In genomic region chr15:33284336-33284735, GRCh38 we compare ENCODE assay signal across 26 cellular contexts. TPM values are rescaled to one million over a fixed set of nuclear protein-coding genes. Genes with fewer than 3 reads are reported as not detected.
A peak's percentile ranks its signal among the peaks of the same experiment; 100 is the strongest.
DNase-seq lines count a peak whose midpoint lies in the region; FAIRE-seq and TF ChIP-seq lines count a peak whose summit lies in the region.
"Had no signal": no experiment of that assay in that cellular context is flagged by ENCODE, and none has a peak within 500 bp of the region (broad histone marks: within the 10 kb centered on the region; RNA-seq: fewer than 3 reads in every experiment).

No MANE protein-coding gene starts in this region.

- DNase-seq in NCI-H2029 (lab: John Stamatoyannopoulos, UW) (peak; percentile 78), mammary epithelial cell (peak; percentile 42), fibroblast of mammary gland (ENCODE audit: low read depth) (peak; percentile 11), substantia nigra (lab: John Stamatoyannopoulos, UW) (no peak), chondrocyte (ENCODE audit: low spot score) (no peak), GM19239 (ENCODE audit: insufficient read length, low spot score) (no peak), glomerular visceral epithelial cell (ENCODE audit: extremely low spot score) (no peak)
- DNase-seq: AML-193; CD4-positive, alpha-beta T cell; DMS53; HFFc6; KBM-7; MM.1S; NCI-H2227 treated with DMSO at 0.1 percent for 48 hours; NCI-H526 treated with DMSO at 0.1 percent for 48 hours; OCI-M1; SK-N-SH had no signal

- no peaks in the 10 kb centered on the region for H3K36me3 Mint-ChIP-seq in chondrocyte (ENCODE audit: low read depth)

- dilution Hi-C loops in mammary epithelial cell (cut with HindIII; ENCODE audit: low sequenced_read_pairs), result no loop called here

- H4K20me1 ChIP-seq in mammary epithelial cell (ENCODE audit: insufficient read depth, low read length), result no peaks in the 10 kb centered on the region
- H4K20me1 ChIP-seq: BLaER1 treated with 17β-estradiol and CSF1 and Interleukin-3, amounts not matched to agents 10 nM and 100 nM had no signal

- TF ChIP-seq CTCF in mammary epithelial cell (conservative IDR thresholded peaks at IDR 0.05 in 1 of 2, IDR thresholded peaks at IDR 0.05 in 1 of 2; ENCODE audit: extremely low read depth in 1 of 2, insufficient read depth in 1 of 2, low read depth in 1 of 2, low read length in 2 of 2) (no peak), fibroblast of mammary gland (conservative IDR thresholded peaks at IDR 0.05; ENCODE audit: control insufficient read depth, insufficient read depth, low read depth, low read length) (no peak), chondrocyte (IDR thresholded peaks at IDR 0.05) (no peak)

- FAIRE-seq in GM19239 (lab: Jason Lieb, UNC), result no peak
- FAIRE-seq: A549, D721Med, GM18507, HTR-8/SVneo had no signal

- H2AFZ ChIP-seq in mammary epithelial cell (ENCODE audit: low read depth, low read length), result no peak overlapping the region
- H2AFZ ChIP-seq: GM23338 had no signal

- 100% methylated on average over 1 of the region's 1 CpG for WGBS in mammary epithelial cell (ENCODE audit: low coverage, missing lambda C conversion rate)

- CTCF ChIA-PET in mammary epithelial cell (lab: Charles Lee; ENCODE audit: low non-redundant PET), result no interaction called here

- H3K4me3 Mint-ChIP-seq in chondrocyte (ENCODE audit: unreplicated experiment), result no peak overlapping the region
- H3K4me3 Mint-ChIP-seq: CD4-positive, alpha-beta T cell; GM23338; HFFc6 had no signal

- in situ Hi-C loops in mammary epithelial cell (cut with MboI; ENCODE audit: low sequenced_read_pairs in 2 of 2), result no loop called here

- no peak overlapping the region for H3K4me3 ChIP-seq in mammary epithelial cell (replicated peaks in 1 of 3; ENCODE audit: insufficient read depth in 1 of 3, low read depth in 2 of 3, low read length in 3 of 3)
- no peak overlapping the region for H3K4me3 ChIP-seq in fibroblast of mammary gland (ENCODE audit: control insufficient read depth, low read depth, low read length)
- H3K4me3 ChIP-seq: A549; BLaER1 treated with 17β-estradiol and CSF1 and Interleukin-3, amounts not matched to agents 10 nM and 100 nM; GM23338; HAP-1 had no signal

- no peaks in the 10 kb centered on the region for H3K36me3 ChIP-seq in mammary epithelial cell (ENCODE audit: insufficient read depth, low read length)
- H3K36me3 ChIP-seq: BLaER1 treated with 17β-estradiol and CSF1 and Interleukin-3, amounts not matched to agents 10 nM and 100 nM; HAP-1 had no signal

- H3K4me1 Mint-ChIP-seq in chondrocyte (ENCODE audit: low read depth), result peaks cover 9% of the 10 kb centered on the region

- intact Hi-C loops in mammary epithelial cell (cut with micrococcal nuclease), result no loop called here

- no peak overlapping the region for H3K9ac ChIP-seq in mammary epithelial cell (ENCODE audit: insufficient read depth, low read length)
- H3K9ac ChIP-seq: BLaER1 treated with 17β-estradiol and CSF1 and Interleukin-3, amounts not matched to agents 10 nM and 100 nM; SK-N-SH had no signal

- no peaks in the 10 kb centered on the region for H3K27me3 ChIP-seq in mammary epithelial cell (ENCODE audit: insufficient read depth, low read length)
- H3K27me3 ChIP-seq: BLaER1 treated with 17β-estradiol and CSF1 and Interleukin-3, amounts not matched to agents 10 nM and 100 nM had no signal

- H3K4me2 ChIP-seq in mammary epithelial cell (ENCODE audit: insufficient read depth, low read depth, low read length), result no peak overlapping the region
- H3K4me2 ChIP-seq: A549; BLaER1 treated with 17β-estradiol and CSF1 and Interleukin-3, amounts not matched to agents 10 nM and 100 nM; GM23338; SK-N-SH had no signal

- H3K27ac Mint-ChIP-seq in chondrocyte (ENCODE audit: unreplicated experiment), result no peak overlapping the region
- H3K27ac Mint-ChIP-seq: CD4-positive, alpha-beta T cell; GM23338; HFFc6 had no signal

- no peaks in the 10 kb centered on the region for H3K27me3 Mint-ChIP-seq in chondrocyte (ENCODE audit: low read depth)

- no peaks in the 10 kb centered on the region for H3K9me3 ChIP-seq in mammary epithelial cell (replicated peaks; ENCODE audit: insufficient read depth, low read length)
- H3K9me3 ChIP-seq: A549, HAP-1, SK-N-SH had no signal

- H3K4me1 ChIP-seq in mammary epithelial cell (ENCODE audit: insufficient read depth, low read length), result peaks cover 8% of the 10 kb centered on the region
- H3K4me1 ChIP-seq: HAP-1 had no signal

- no TSS peak for BruUV-seq in mammary epithelial cell (replicated peaks; lab: Mats Ljungman, UMichigan)

- H3K27ac ChIP-seq in mammary epithelial cell (ENCODE audit: insufficient read depth, low read depth, low read length), result no peak overlapping the region
- H3K27ac ChIP-seq in substantia nigra (ENCODE audit: low read depth, low read length, poor library complexity, severe bottlenecking), result peak overlapping the region; percentile 82
- H3K27ac ChIP-seq: A549 had no signal

- no peaks in the 10 kb centered on the region for H3K9me3 Mint-ChIP-seq in chondrocyte (ENCODE audit: low read depth)
- H3K9me3 Mint-ChIP-seq: CD4-positive, alpha-beta T cell; GM23338; HFFc6 had no signal

- no peaks in the 10 kb centered on the region for H3K79me2 ChIP-seq in mammary epithelial cell (ENCODE audit: insufficient read depth, low read length)

RNA-seq across cellular contexts. Expression of gene RYR3, which starts 26.4 kb away (rescaled TPM):
- total RNA-seq in mammary epithelial cell, result under 1 TPM; under 0.01 to 0.07 TPM
- 0.27 TPM for polyA plus RNA-seq in mammary epithelial cell
- 0.05 TPM for polyA minus RNA-seq in mammary epithelial cell
- total RNA-seq in chondrocyte, result 0.07 to 0.21 TPM (median 0.12 TPM) in 3 replicates
- total RNA-seq: CD4-positive, alpha-beta T cell; HFFc6; LHCN-M2; NCI-H460 had no signal

Comparison
In these comparisons a context has a peak if more than half of its experiments do, and no peak if none do; other contexts are left out.
1. DNase-seq: peak in NCI-H2029 (single experiment), mammary epithelial cell (single experiment) and fibroblast of mammary gland (single experiment); none in substantia nigra (0 of 49), chondrocyte (single experiment), GM19239 (single experiment) and glomerular visceral epithelial cell (single experiment).